In genomic region chr1:11279152-11279551, GRCh38 we compare ENCODE assay signal across 19 cellular contexts.
"Had no signal": no experiment of that assay in that cellular context is flagged by ENCODE, and none has a peak within 500 bp of the region (broad histone marks: within the 10 kb centered on the region; RNA-seq: fewer than 3 reads in every experiment).

No MANE protein-coding gene starts in this region.

- DNase-seq: activated CD4-positive, alpha-beta T cell treated with anti-CD3 and anti-CD28 coated beads, Interleukin-2, amount 50 U/mL, for 4 hours; activated CD4-positive, CD25-positive, alpha-beta regulatory T cell; activated CD8-positive, alpha-beta memory T cell treated with anti-CD3 and anti-CD28 coated beads, Interleukin-2, amount 10 ng/mL, durations not matched to agents 7 days and 5 days; activated T-cell treated with anti-CD3 and anti-CD28 coated beads, Interleukin-2, amount 50 U/mL, for 48 hours; anterior cingulate cortex; effector memory CD4-positive, alpha-beta T cell; foreskin melanocyte; kidney glomerular epithelial cell; mesendoderm; stimulated activated CD4-positive, alpha-beta T cell treated with anti-CD3 and anti-CD28 coated beads, Interleukin-15, amount 100 ng/mL, for 24 hours; stimulated activated CD4-positive, alpha-beta T cell treated with anti-CD3 and anti-CD28 coated beads, Interleukin-4, amount 100 ng/mL, for 1 hour; stimulated activated naive CD4-positive, alpha-beta T cell treated with Interleukin-2 at 50 U/mL for 16 hours; substantia nigra; T-helper 2 cell had no signal

- H3K27ac ChIP-seq: right atrium auricular region, tibial nerve, vagina had no signal

- H3K27me3 ChIP-seq: right atrium auricular region, tibial nerve, vagina had no signal

- H3K9me3 ChIP-seq: right atrium auricular region, tibial nerve, vagina had no signal

- H3K4me3 ChIP-seq: right atrium auricular region, skin epidermis, tibial nerve, vagina had no signal

- H3K36me3 ChIP-seq: vagina had no signal

- H3K27me3 Mint-ChIP-seq: activated CD8-positive, alpha-beta memory T cell treated with anti-CD3 and anti-CD28 coated beads, Interleukin-2, amount 10 ng/mL, durations not matched to agents 7 days and 5 days; progenitor cell of endocrine pancreas had no signal

- ATAC-seq: activated CD8-positive, alpha-beta memory T cell treated with anti-CD3 and anti-CD28 coated beads, Interleukin-2, amount 10 ng/mL, durations not matched to agents 7 days and 5 days had no signal

- H3K4me3 Mint-ChIP-seq: activated CD8-positive, alpha-beta memory T cell treated with anti-CD3 and anti-CD28 coated beads, Interleukin-2, amount 10 ng/mL, durations not matched to agents 7 days and 5 days had no signal
